Comparison of ENCODE assay signal across 21 cellular contexts in genomic region chr12:2639020-2639298, GRCh38.
"Had no signal": no experiment of that assay in that cellular context is flagged by ENCODE, and none has a peak within 500 bp of the region (broad histone marks: within the 10 kb centered on the region; RNA-seq: fewer than 3 reads in every experiment).

No MANE protein-coding gene starts in this region.

- H3K36me3 ChIP-seq: pancreas, spleen, suprapubic skin, tibial nerve, upper lobe of left lung, vagina had no signal

- H3K4me2 ChIP-seq: hepatocyte had no signal

- H3K27me3 ChIP-seq: hepatocyte, pancreas, sigmoid colon, suprapubic skin, tibial nerve, upper lobe of left lung, vagina had no signal

- H3K36me3 Mint-ChIP-seq: naive thymus-derived CD4-positive, alpha-beta T cell; natural killer cell treated with Interleukin-12 subunit alpha and Interleukin-12 subunit beta and Interleukin-15 and Interleukin-18, amount 100 ng/mL, for 72 hours; stimulated activated effector memory CD8-positive, alpha-beta T cell treated with anti-CD3 and anti-CD28 coated beads, Interleukin-12 subunit alpha, Interleukin-12 subunit beta, amount 100 ng/mL, for 72 hours had no signal

- H3K27ac ChIP-seq: hepatocyte, left ventricle myocardium inferior, pancreas, psoas muscle, spleen, suprapubic skin, tibial nerve, upper lobe of left lung had no signal

- H3K4me3 ChIP-seq: hepatocyte, left ventricle myocardium inferior, lung, mucosa of descending colon, pancreas, psoas muscle, sigmoid colon, spleen, suprapubic skin, thoracic aorta, tibial nerve, upper lobe of left lung, vagina had no signal

- FAIRE-seq: pancreas, small intestine had no signal

- H3K4me1 ChIP-seq: pancreas, psoas muscle had no signal

- H3K9me3 Mint-ChIP-seq: naive thymus-derived CD4-positive, alpha-beta T cell; natural killer cell treated with Interleukin-12 subunit alpha and Interleukin-12 subunit beta and Interleukin-15 and Interleukin-18, amount 100 ng/mL, for 72 hours; stimulated activated effector memory CD8-positive, alpha-beta T cell treated with anti-CD3 and anti-CD28 coated beads, Interleukin-12 subunit alpha, Interleukin-12 subunit beta, amount 100 ng/mL, for 72 hours; stimulated activated naive CD8-positive, alpha-beta T cell treated with anti-CD3 and anti-CD28 coated beads, Interleukin-15, Interleukin-2, amounts not matched to agents 100 ng/mL and 50 ng/mL, for 24 hours had no signal

- H3K9me3 ChIP-seq: left ventricle myocardium inferior, mucosa of descending colon, pancreas, psoas muscle, sigmoid colon, spleen, suprapubic skin, thoracic aorta, tibial nerve, upper lobe of left lung, vagina had no signal

- DNase-seq: left ventricle myocardium inferior; midbrain; naive thymus-derived CD4-positive, alpha-beta T cell; pancreas; small intestine; spleen; stimulated activated CD4-positive, alpha-beta T cell treated with anti-CD3 and anti-CD28 coated beads, Interleukin-4, amount 100 ng/mL, for 24 hours; stimulated activated naive CD4-positive, alpha-beta T cell had no signal

- H3K4me3 Mint-ChIP-seq: naive thymus-derived CD4-positive, alpha-beta T cell; natural killer cell treated with Interleukin-12 subunit alpha and Interleukin-12 subunit beta and Interleukin-15 and Interleukin-18, amount 100 ng/mL, for 72 hours; stimulated activated effector memory CD8-positive, alpha-beta T cell treated with anti-CD3 and anti-CD28 coated beads, Interleukin-12 subunit alpha, Interleukin-12 subunit beta, amount 100 ng/mL, for 72 hours; stimulated activated naive CD8-positive, alpha-beta T cell treated with anti-CD3 and anti-CD28 coated beads, Interleukin-15, Interleukin-2, amounts not matched to agents 100 ng/mL and 50 ng/mL, for 24 hours had no signal

- H3K27ac Mint-ChIP-seq: naive thymus-derived CD4-positive, alpha-beta T cell; natural killer cell treated with Interleukin-12 subunit alpha and Interleukin-12 subunit beta and Interleukin-15 and Interleukin-18, amount 100 ng/mL, for 72 hours; stimulated activated effector memory CD8-positive, alpha-beta T cell treated with anti-CD3 and anti-CD28 coated beads, Interleukin-12 subunit alpha, Interleukin-12 subunit beta, amount 100 ng/mL, for 72 hours; stimulated activated naive CD8-positive, alpha-beta T cell treated with anti-CD3 and anti-CD28 coated beads, Interleukin-15, Interleukin-2, amounts not matched to agents 100 ng/mL and 50 ng/mL, for 24 hours had no signal

- ATAC-seq: mucosa of descending colon; naive thymus-derived CD4-positive, alpha-beta T cell; natural killer cell treated with Interleukin-12 subunit alpha and Interleukin-12 subunit beta and Interleukin-15 and Interleukin-18, amount 100 ng/mL, for 72 hours; pancreas; psoas muscle; stimulated activated effector memory CD8-positive, alpha-beta T cell treated with anti-CD3 and anti-CD28 coated beads, Interleukin-12 subunit alpha, Interleukin-12 subunit beta, amount 100 ng/mL, for 72 hours had no signal
